ENCODE assay signal across 15 cellular contexts in genomic region chr1:163197022-163197421, GRCh38.
"Had no signal": no experiment of that assay in that cellular context is flagged by ENCODE, and none has a peak within 500 bp of the region (broad histone marks: within the 10 kb centered on the region; RNA-seq: fewer than 3 reads in every experiment).

No MANE protein-coding gene starts in this region.

- H3K27ac ChIP-seq: colonic mucosa, right lobe of liver, SJSA1, suprapubic skin, WERI-Rb-1 had no signal

- H3K4me2 ChIP-seq: smooth muscle cell had no signal

- ATAC-seq: activated CD8-positive, alpha-beta memory T cell treated with anti-CD3 and anti-CD28 coated beads, Interleukin-2, amount 10 ng/mL, durations not matched to agents 7 days and 5 days had no signal

- H3K27me3 ChIP-seq: colonic mucosa, esophagus squamous epithelium, right lobe of liver, SJSA1, suprapubic skin had no signal

- H3K36me3 ChIP-seq: colonic mucosa, esophagus squamous epithelium, right lobe of liver, SJSA1, suprapubic skin, WERI-Rb-1 had no signal

- H3K4me1 ChIP-seq: colonic mucosa, right lobe of liver, SJSA1, suprapubic skin had no signal

- DNase-seq: activated CD4-positive, alpha-beta T cell treated with anti-CD3 and anti-CD28 coated beads, Interleukin-2, amount 50 U/mL, for 48 hours; activated CD8-positive, alpha-beta memory T cell treated with anti-CD3 and anti-CD28 coated beads, Interleukin-2, amount 10 ng/mL, durations not matched to agents 7 days and 5 days; activated naive CD4-positive, alpha-beta T cell treated with anti-CD3 and anti-CD28 coated beads for 36 hours; activated T-cell treated with anti-CD3 and anti-CD28 coated beads, Interleukin-2, amount 50 U/mL, for 1 hour; central memory CD4-positive, alpha-beta T cell; colonic mucosa; esophagus squamous epithelium; immature natural killer cell; mammary epithelial cell; nephron progenitor cell; right lobe of liver; WERI-Rb-1 had no signal

- H3K4me3 ChIP-seq: colonic mucosa, esophagus squamous epithelium, right lobe of liver, SJSA1, smooth muscle cell, suprapubic skin had no signal

- H3K9me3 ChIP-seq: colonic mucosa, esophagus squamous epithelium, right lobe of liver, SJSA1, suprapubic skin had no signal
